Comparison of ENCODE assay signal across 16 cellular contexts in genomic region chr17:53061446-53061845, GRCh38.
"Had no signal": no experiment of that assay in that cellular context is flagged by ENCODE, and none has a peak within 500 bp of the region (broad histone marks: within the 10 kb centered on the region; RNA-seq: fewer than 3 reads in every experiment).

No MANE protein-coding gene starts in this region.

- H3K4me3 ChIP-seq: left lung, skin epidermis, tibial artery had no signal

- DNase-seq: activated CD4-positive, alpha-beta memory T cell treated with anti-CD3 and anti-CD28 coated beads, Interleukin-2, amount 10 ng/mL, durations not matched to agents 7 days and 5 days; activated CD4-positive, alpha-beta T cell treated with anti-CD3 and anti-CD28 coated beads for 36 hours; activated naive CD4-positive, alpha-beta T cell treated with anti-CD3 and anti-CD28 coated beads, Interleukin-2, amount 10 ng/mL, durations not matched to agents 7 days and 5 days; activated T-cell treated with anti-CD3 and anti-CD28 coated beads, Interleukin-2, amount 50 U/mL, for 24 hours; dermis blood vessel endothelial cell; effector memory CD8-positive, alpha-beta T cell; head of caudate nucleus; left lung; mammary epithelial cell; naive thymus-derived CD8-positive, alpha-beta T cell; stimulated activated CD4-positive, alpha-beta T cell treated with anti-CD3 and anti-CD28 coated beads, Interleukin-4, amount 100 ng/mL, for 24 hours; stimulated activated naive CD4-positive, alpha-beta T cell; T-helper 1 cell; tibial artery had no signal

- H3K27ac ChIP-seq: epithelial cell of prostate, left lung, skin epidermis, tibial artery had no signal

- ATAC-seq: activated CD4-positive, alpha-beta T cell treated with anti-CD3 and anti-CD28 coated beads for 36 hours; effector memory CD8-positive, alpha-beta T cell; left lung; naive thymus-derived CD8-positive, alpha-beta T cell had no signal

- H3K4me1 ChIP-seq: left lung, tibial artery had no signal

- H3K36me3 ChIP-seq: left lung, tibial artery had no signal

- H3K27me3 ChIP-seq: left lung, tibial artery had no signal
